Comparison of ENCODE assay signal across 9 cellular contexts in genomic region chr19:15479391-15480345, GRCh38. TPM values are rescaled to one million over a fixed set of nuclear protein-coding genes. Genes with fewer than 3 reads are reported as not detected.
DNase-seq lines count a peak whose midpoint lies in the region; ATAC-seq and TF ChIP-seq lines count a peak whose summit lies in the region.
"Had no signal": no experiment of that assay in that cellular context is flagged by ENCODE, and none has a peak within 500 bp of the region (broad histone marks: within the 10 kb centered on the region; RNA-seq: fewer than 3 reads in every experiment).

Gene PGLYRP2, minus strand, starts transcription at chr19:15479501. Its CDS starts 130 bp downstream, at chr19:15479371.

- H3K4me1 Mint-ChIP-seq in CD14-positive monocyte, result peaks cover 4% of the 10 kb centered on the region
- peaks cover 35% of the 10 kb centered on the region for H3K4me1 Mint-ChIP-seq in activated CD8-positive, alpha-beta memory T cell treated with anti-CD3 and anti-CD28 coated beads, Interleukin-2, amount 10 ng/mL, durations not matched to agents 7 days and 5 days

- H3K27me3 Mint-ChIP-seq in CD14-positive monocyte (ENCODE audit: low read depth in 3 of 3), result peaks cover 0 to 7% (median 3%) of the 10 kb centered on the region in 3 donors
- H3K27me3 Mint-ChIP-seq in activated CD8-positive, alpha-beta memory T cell treated with anti-CD3 and anti-CD28 coated beads, Interleukin-2, amount 10 ng/mL, durations not matched to agents 7 days and 5 days, result no peaks in the 10 kb centered on the region

- no peaks in the 10 kb centered on the region for H3K27me3 ChIP-seq in lung (ENCODE audit: control insufficient read depth, insufficient read depth)
- H3K27me3 ChIP-seq: adrenal gland had no signal

- TF ChIP-seq CTCF in CD14-positive monocyte (IDR thresholded peaks at IDR 0.05) (peak; percentile 38), lung (IDR thresholded peaks at IDR 0.05; ENCODE audit: control extremely low read depth, extremely low read depth) (peak; percentile 14)

- H3K9me3 Mint-ChIP-seq in CD14-positive monocyte, result peaks cover 0 to 10% (median 3%) of the 10 kb centered on the region in 7 donors
- no peaks in the 10 kb centered on the region for H3K9me3 Mint-ChIP-seq in activated naive CD4-positive, alpha-beta T cell treated with anti-CD3 and anti-CD28 coated beads, Interleukin-2, amount 50 U/mL, for 72 hours
- H3K9me3 Mint-ChIP-seq in activated CD8-positive, alpha-beta memory T cell treated with anti-CD3 and anti-CD28 coated beads, Interleukin-2, amount 10 ng/mL, durations not matched to agents 7 days and 5 days (ENCODE audit: low read depth), result no peaks in the 10 kb centered on the region

- CTCF ChIA-PET in activated CD8-positive, alpha-beta memory T cell treated with anti-CD3 and anti-CD28 coated beads, Interleukin-2, amount 10 ng/mL, durations not matched to agents 7 days and 5 days (lab: Charles Lee), result interaction anchor here (0.6 to 3.2 kb wide), 6 partner anchors 10 to 76 kb away, joined by 3 to 8 read pairs (median 4); partner anchors contain the start of gene RASAL3

- peak within 1 kb of the TSS in 1 of 7 donors; percentile 30 for H3K27ac Mint-ChIP-seq in CD14-positive monocyte
- peak within 1 kb of the TSS; percentile 29 to 79 for H3K27ac Mint-ChIP-seq in activated naive CD4-positive, alpha-beta T cell treated with anti-CD3 and anti-CD28 coated beads, Interleukin-2, amount 50 U/mL, for 72 hours
- H3K27ac Mint-ChIP-seq in activated CD8-positive, alpha-beta memory T cell treated with anti-CD3 and anti-CD28 coated beads, Interleukin-2, amount 10 ng/mL, durations not matched to agents 7 days and 5 days, result no peak within 1 kb of the TSS

- DNase-seq in CD14-positive monocyte (ENCODE audit: low spot score) (no peak), HCEC 1CT (peak; percentile 8), lung (ENCODE audit: low spot score) (peak; percentile 58)
- peak in 1 of 2 donors; percentile 44 for DNase-seq in activated naive CD4-positive, alpha-beta T cell treated with anti-CD3 and anti-CD28 coated beads, Interleukin-2, amount 50 U/mL, for 72 hours (ENCODE audit: low spot score in 2 of 2)
- no peak for DNase-seq in activated CD8-positive, alpha-beta memory T cell treated with anti-CD3 and anti-CD28 coated beads, Interleukin-2, amount 10 ng/mL, durations not matched to agents 7 days and 5 days
- DNase-seq: adrenal gland had no signal

- peak; percentile 28 to 43 for ATAC-seq in activated naive CD4-positive, alpha-beta T cell treated with anti-CD3 and anti-CD28 coated beads, Interleukin-2, amount 50 U/mL, for 72 hours
- ATAC-seq in lung (ENCODE audit: insufficient read depth, low FRiP score), result peak; percentile 78
- no peak for ATAC-seq in GM21360 (IDR thresholded peaks at IDR 0.05; ENCODE audit: unreplicated experiment)
- ATAC-seq in HG03095 (IDR thresholded peaks at IDR 0.05; ENCODE audit: unreplicated experiment), result no peak
- no peak for ATAC-seq in activated CD8-positive, alpha-beta memory T cell treated with anti-CD3 and anti-CD28 coated beads, Interleukin-2, amount 10 ng/mL, durations not matched to agents 7 days and 5 days
- ATAC-seq in GM18868 (IDR thresholded peaks at IDR 0.05; ENCODE audit: unreplicated experiment), result no peak

- H3K27ac ChIP-seq in lung (ENCODE audit: low read depth in 1 of 2, low read length in 1 of 2), result no peak within 1 kb of the TSS
- H3K27ac ChIP-seq: adrenal gland had no signal

- H3K4me3 Mint-ChIP-seq in CD14-positive monocyte, result no peak within 1 kb of the TSS
- H3K4me3 Mint-ChIP-seq in activated CD8-positive, alpha-beta memory T cell treated with anti-CD3 and anti-CD28 coated beads, Interleukin-2, amount 10 ng/mL, durations not matched to agents 7 days and 5 days, result no peak within 1 kb of the TSS

- H3K36me3 ChIP-seq in lung (ENCODE audit: control insufficient read depth in 2 of 2, insufficient read depth in 2 of 2, low read length in 2 of 2), result no peaks in the 10 kb centered on the region
- H3K36me3 ChIP-seq: adrenal gland had no signal

- intact Hi-C loops in CD14-positive monocyte (cut with micrococcal nuclease), result loop anchor here (5.0 to 10.0 kb wide), 2 partner anchors 73 to 75 kb away; no protein-coding TSS in a partner anchor

- WGBS in lung, 2 donors, result 56 to 63% methylated on average over 16 of the region's 16 CpGs

- H3K4me3 ChIP-seq in lung, result no peak within 1 kb of the TSS
- H3K4me3 ChIP-seq: adrenal gland had no signal

- H3K36me3 Mint-ChIP-seq in CD14-positive monocyte, result no peaks in the 10 kb centered on the region
- H3K36me3 Mint-ChIP-seq in activated naive CD4-positive, alpha-beta T cell treated with anti-CD3 and anti-CD28 coated beads, Interleukin-2, amount 50 U/mL, for 72 hours, result no peaks in the 10 kb centered on the region
- H3K36me3 Mint-ChIP-seq in activated CD8-positive, alpha-beta memory T cell treated with anti-CD3 and anti-CD28 coated beads, Interleukin-2, amount 10 ng/mL, durations not matched to agents 7 days and 5 days, result peaks cover 2% of the 10 kb centered on the region

- no peaks in the 10 kb centered on the region for H3K4me1 ChIP-seq in lung (ENCODE audit: control insufficient read depth in 2 of 2, insufficient read depth in 2 of 2, low read length in 2 of 2)
- H3K4me1 ChIP-seq: adrenal gland had no signal

- peaks cover 0 to 8% of the 10 kb centered on the region in 2 donors for H3K9me3 ChIP-seq in lung (ENCODE audit: control insufficient read depth in 2 of 2, insufficient read depth in 1 of 2, low read length in 1 of 2)
- H3K9me3 ChIP-seq: adrenal gland had no signal

RNA-seq across cellular contexts. Expression of gene PGLYRP2, which starts in this region (rescaled TPM):
- polyA plus RNA-seq in CD14-positive monocyte (under 1 TPM; 0.15 to 0.32 TPM), lung (under 1 TPM in 1 of 2 donors, not detected in 1; 0.10 TPM)
- total RNA-seq in activated naive CD4-positive, alpha-beta T cell treated with anti-CD3 and anti-CD28 coated beads, Interleukin-2, amount 50 U/mL, for 72 hours, result under 1 TPM; 0.09 to 0.29 TPM
- not detected for total RNA-seq in lung
- total RNA-seq in activated CD8-positive, alpha-beta memory T cell treated with anti-CD3 and anti-CD28 coated beads, Interleukin-2, amount 10 ng/mL, durations not matched to agents 7 days and 5 days, result under 1 TPM; 0.09 to 0.12 TPM
- total RNA-seq: adrenal gland had no signal
- polyA plus RNA-seq: adrenal gland had no signal

Comparison
In these comparisons a context has a peak if more than half of its experiments do, and no peak if none do; other contexts are left out.
1. Peak in ATAC-seq in activated naive CD4-positive, alpha-beta T cell treated with anti-CD3 and anti-CD28 coated beads, Interleukin-2, amount 50 U/mL, for 72 hours; RNA of the gene not detected or under 1 TPM.
2. Peak in DNase-seq and ATAC-seq in lung; RNA of the gene not detected or under 1 TPM.